8 cellular contexts compared by ENCODE assay signal in the genomic region with DNA sequence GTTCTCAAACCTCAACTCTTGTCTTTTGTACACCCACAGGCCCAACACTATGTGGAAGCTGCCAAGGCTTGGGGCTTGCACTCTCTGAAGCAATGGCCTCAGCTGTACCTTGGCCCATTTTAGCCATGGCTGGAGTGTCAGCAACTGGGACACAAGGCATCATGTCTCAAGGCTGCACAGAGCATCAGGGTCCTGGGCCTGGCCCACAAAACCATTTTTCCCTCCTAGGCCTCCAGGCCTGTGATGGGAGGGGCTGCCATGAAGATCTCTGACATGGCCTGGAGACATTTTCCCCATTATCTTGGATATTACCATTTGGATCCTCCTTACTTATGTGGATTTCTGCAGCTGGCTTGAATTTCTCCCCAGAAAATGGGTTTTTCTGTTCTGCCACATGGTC. TPM values are rescaled to one million over a fixed set of nuclear protein-coding genes. Genes with fewer than 3 reads are reported as not detected.
"Had no signal": no experiment of that assay in that cellular context is flagged by ENCODE, and none has a peak within 500 bp of the region (broad histone marks: within the 10 kb centered on the region; RNA-seq: fewer than 3 reads in every experiment).

No MANE protein-coding gene starts in this region.

RNA-seq across cellular contexts. Expression of gene MYL3, which starts 39.9 kb away (rescaled TPM):
- total RNA-seq: natural killer cell; natural killer cell treated with Interleukin-12 subunit alpha and Interleukin-12 subunit beta and Interleukin-15 and Interleukin-18, amount 100 ng/mL, for 72 hours; neural crest cell; occipital lobe; osteoblast; progenitor cell of endocrine pancreas; pulmonary artery endothelial cell had no signal

RNA-seq across cellular contexts. Expression of gene PTH1R, which starts 54.2 kb away (rescaled TPM):
- total RNA-seq: natural killer cell; natural killer cell treated with Interleukin-12 subunit alpha and Interleukin-12 subunit beta and Interleukin-15 and Interleukin-18, amount 100 ng/mL, for 72 hours had no signal
- polyA plus RNA-seq: neural cell had no signal
